1 cellular context compared by ENCODE assay signal in genomic region chr1:31639543-31639942, GRCh38.
TF ChIP-seq lines count a peak whose summit lies in the region.

No MANE protein-coding gene starts in this region.

TF ChIP-seq in IMR-90, 13 proteins besides CTCF, POLR2A, EP300 and RAD21 (continued from another document):
- TF ChIP-seq, protein P1, sequence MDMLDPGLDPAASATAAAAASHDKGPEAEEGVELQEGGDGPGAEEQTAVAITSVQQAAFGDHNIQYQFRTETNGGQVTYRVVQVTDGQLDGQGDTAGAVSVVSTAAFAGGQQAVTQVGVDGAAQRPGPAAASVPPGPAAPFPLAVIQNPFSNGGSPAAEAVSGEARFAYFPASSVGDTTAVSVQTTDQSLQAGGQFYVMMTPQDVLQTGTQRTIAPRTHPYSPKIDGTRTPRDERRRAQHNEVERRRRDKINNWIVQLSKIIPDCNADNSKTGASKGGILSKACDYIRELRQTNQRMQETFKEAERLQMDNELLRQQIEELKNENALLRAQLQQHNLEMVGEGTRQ (IDR thresholded peaks at IDR 0.05; ENCODE audit: low read depth, low read length) = no peak
